In genomic region chr10:119022846-119023552, GRCh38 we compare ENCODE assay signal across 2 cellular contexts.
TF ChIP-seq lines count a peak whose summit lies in the region.

No MANE protein-coding gene starts in this region.

TF ChIP-seq in HCT116, 20 proteins besides CTCF, POLR2A, EP300 and RAD21:
- TF ChIP-seq MAX (IDR thresholded peaks at IDR 0.05), result peak; percentile 67; the same call in 1 of the 2 replicates
- no peak for TF ChIP-seq REST (IDR thresholded peaks at IDR 0.05; ENCODE audit: low read depth)

TF ChIP-seq in HepG2, 621 proteins besides CTCF, POLR2A, EP300 and RAD21:
- TF ChIP-seq MAX (IDR thresholded peaks at IDR 0.05) (no peak), ETV6 (CRISPR knock-in tag; conservative IDR thresholded peaks at IDR 0.05) (no peak), JUNB (CRISPR knock-in tag; IDR thresholded peaks at IDR 0.05; ENCODE audit: borderline replicate concordance) (no peak), GFI1 (CRISPR knock-in tag; IDR thresholded peaks at IDR 0.05; ENCODE audit: borderline replicate concordance) (no peak), KDM5A (IDR thresholded peaks at IDR 0.05; ENCODE audit: borderline replicate concordance, low read length) (no peak), KAT8 (CRISPR knock-in tag; IDR thresholded peaks at IDR 0.05) (no peak), ERF (CRISPR knock-in tag; IDR thresholded peaks at IDR 0.05) (no peak), ZFY (CRISPR knock-in tag; IDR thresholded peaks at IDR 0.05) (no peak), RFX3 (CRISPR knock-in tag; IDR thresholded peaks at IDR 0.05) (no peak), JUND (CRISPR knock-in tag; IDR thresholded peaks at IDR 0.05) (no peak), NR1H2 (CRISPR knock-in tag; IDR thresholded peaks at IDR 0.05; ENCODE audit: borderline replicate concordance, low read depth) (no peak), ZBTB39 (CRISPR knock-in tag; IDR thresholded peaks at IDR 0.05) (no peak), PRMT3 (CRISPR knock-in tag; IDR thresholded peaks at IDR 0.05; ENCODE audit: borderline replicate concordance, low read depth) (no peak), ZKSCAN8 (CRISPR knock-in tag; IDR thresholded peaks at IDR 0.05; ENCODE audit: borderline replicate concordance) (no peak), PRDM10 (CRISPR knock-in tag; IDR thresholded peaks at IDR 0.05; ENCODE audit: low read depth) (no peak), NR2F6 (IDR thresholded peaks at IDR 0.05) (no peak), NR2F6 (CRISPR knock-in tag; IDR thresholded peaks at IDR 0.05) (no peak), ZSCAN29 (CRISPR knock-in tag; conservative IDR thresholded peaks at IDR 0.05) (no peak), ZNF101 (CRISPR knock-in tag; IDR thresholded peaks at IDR 0.05; ENCODE audit: borderline replicate concordance, low read depth) (no peak), MXD1 (CRISPR knock-in tag; IDR thresholded peaks at IDR 0.05) (no peak)
- TF ChIP-seq, protein P1, sequence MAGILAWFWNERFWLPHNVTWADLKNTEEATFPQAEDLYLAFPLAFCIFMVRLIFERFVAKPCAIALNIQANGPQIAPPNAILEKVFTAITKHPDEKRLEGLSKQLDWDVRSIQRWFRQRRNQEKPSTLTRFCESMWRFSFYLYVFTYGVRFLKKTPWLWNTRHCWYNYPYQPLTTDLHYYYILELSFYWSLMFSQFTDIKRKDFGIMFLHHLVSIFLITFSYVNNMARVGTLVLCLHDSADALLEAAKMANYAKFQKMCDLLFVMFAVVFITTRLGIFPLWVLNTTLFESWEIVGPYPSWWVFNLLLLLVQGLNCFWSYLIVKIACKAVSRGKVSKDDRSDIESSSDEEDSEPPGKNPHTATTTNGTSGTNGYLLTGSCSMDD (CRISPR knock-in tag; IDR thresholded peaks at IDR 0.05), result no peak
